1 cellular context compared by ENCODE assay signal in the genomic region with DNA sequence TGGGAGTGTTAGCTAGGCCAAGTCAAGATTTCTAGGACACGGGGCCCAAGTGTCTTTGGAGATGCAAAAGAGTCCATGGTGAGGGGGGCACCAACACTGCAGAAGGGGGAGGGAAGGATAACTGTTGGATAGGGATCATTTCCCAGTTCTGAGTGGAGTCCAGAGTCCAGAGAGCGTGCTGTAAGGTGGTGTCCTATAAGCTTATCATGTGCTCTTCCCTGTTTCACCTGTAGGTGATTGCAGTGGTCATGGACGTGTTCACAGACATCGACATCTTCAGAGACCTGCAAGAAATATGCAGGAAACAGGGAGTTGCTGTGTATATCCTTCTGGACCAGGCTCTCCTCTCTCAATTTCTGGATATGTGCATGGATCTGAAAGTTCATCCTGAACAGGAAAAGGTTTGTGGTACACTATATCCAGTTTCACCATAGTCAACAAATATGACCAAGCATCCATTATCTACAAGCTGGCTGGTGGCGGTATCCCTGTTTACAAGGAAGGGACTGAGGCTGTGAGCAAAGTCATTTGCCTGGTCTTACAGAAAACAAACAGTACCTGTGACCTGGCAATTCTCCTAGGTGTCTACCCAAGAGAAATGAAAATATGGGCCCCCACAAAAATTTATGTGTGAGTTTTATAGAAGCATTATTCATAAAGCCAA.
TF ChIP-seq lines count a peak whose summit lies in the region.

No MANE protein-coding gene starts in this region.

TF ChIP-seq in HepG2, 621 proteins besides CTCF, POLR2A, EP300 and RAD21 (continued from another document and continues in another):
- TF ChIP-seq, protein P1, sequence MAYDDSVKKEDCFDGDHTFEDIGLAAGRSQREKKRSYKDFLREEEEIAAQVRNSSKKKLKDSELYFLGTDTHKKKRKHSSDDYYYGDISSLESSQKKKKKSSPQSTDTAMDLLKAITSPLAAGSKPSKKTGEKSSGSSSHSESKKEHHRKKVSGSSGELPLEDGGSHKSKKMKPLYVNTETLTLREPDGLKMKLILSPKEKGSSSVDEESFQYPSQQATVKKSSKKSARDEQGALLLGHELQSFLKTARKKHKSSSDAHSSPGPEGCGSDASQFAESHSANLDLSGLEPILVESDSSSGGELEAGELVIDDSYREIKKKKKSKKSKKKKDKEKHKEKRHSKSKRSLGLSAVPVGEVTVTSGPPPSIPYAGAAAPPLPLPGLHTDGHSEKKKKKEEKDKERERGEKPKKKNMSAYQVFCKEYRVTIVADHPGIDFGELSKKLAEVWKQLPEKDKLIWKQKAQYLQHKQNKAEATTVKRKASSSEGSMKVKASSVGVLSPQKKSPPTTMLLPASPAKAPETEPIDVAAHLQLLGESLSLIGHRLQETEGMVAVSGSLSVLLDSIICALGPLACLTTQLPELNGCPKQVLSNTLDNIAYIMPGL (CRISPR knock-in tag; IDR thresholded peaks at IDR 0.05; ENCODE audit: borderline replicate concordance in 1 of 2, low read depth in 1 of 2) = no peak
- TF ChIP-seq, protein P2, sequence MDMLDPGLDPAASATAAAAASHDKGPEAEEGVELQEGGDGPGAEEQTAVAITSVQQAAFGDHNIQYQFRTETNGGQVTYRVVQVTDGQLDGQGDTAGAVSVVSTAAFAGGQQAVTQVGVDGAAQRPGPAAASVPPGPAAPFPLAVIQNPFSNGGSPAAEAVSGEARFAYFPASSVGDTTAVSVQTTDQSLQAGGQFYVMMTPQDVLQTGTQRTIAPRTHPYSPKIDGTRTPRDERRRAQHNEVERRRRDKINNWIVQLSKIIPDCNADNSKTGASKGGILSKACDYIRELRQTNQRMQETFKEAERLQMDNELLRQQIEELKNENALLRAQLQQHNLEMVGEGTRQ (IDR thresholded peaks at IDR 0.05; ENCODE audit: low read depth, low read length) = no peak
- TF ChIP-seq, protein P2 (CRISPR knock-in tag; IDR thresholded peaks at IDR 0.05; ENCODE audit: borderline replicate concordance) = peak; percentile 61
- TF ChIP-seq KLF15 (CRISPR knock-in tag; IDR thresholded peaks at IDR 0.05; ENCODE audit: borderline replicate concordance) = no peak
- peak; percentile 31 for TF ChIP-seq XRCC5 (optimal IDR thresholded peaks at IDR 0.05; ENCODE audit: low read length)
- TF ChIP-seq, protein P3, sequence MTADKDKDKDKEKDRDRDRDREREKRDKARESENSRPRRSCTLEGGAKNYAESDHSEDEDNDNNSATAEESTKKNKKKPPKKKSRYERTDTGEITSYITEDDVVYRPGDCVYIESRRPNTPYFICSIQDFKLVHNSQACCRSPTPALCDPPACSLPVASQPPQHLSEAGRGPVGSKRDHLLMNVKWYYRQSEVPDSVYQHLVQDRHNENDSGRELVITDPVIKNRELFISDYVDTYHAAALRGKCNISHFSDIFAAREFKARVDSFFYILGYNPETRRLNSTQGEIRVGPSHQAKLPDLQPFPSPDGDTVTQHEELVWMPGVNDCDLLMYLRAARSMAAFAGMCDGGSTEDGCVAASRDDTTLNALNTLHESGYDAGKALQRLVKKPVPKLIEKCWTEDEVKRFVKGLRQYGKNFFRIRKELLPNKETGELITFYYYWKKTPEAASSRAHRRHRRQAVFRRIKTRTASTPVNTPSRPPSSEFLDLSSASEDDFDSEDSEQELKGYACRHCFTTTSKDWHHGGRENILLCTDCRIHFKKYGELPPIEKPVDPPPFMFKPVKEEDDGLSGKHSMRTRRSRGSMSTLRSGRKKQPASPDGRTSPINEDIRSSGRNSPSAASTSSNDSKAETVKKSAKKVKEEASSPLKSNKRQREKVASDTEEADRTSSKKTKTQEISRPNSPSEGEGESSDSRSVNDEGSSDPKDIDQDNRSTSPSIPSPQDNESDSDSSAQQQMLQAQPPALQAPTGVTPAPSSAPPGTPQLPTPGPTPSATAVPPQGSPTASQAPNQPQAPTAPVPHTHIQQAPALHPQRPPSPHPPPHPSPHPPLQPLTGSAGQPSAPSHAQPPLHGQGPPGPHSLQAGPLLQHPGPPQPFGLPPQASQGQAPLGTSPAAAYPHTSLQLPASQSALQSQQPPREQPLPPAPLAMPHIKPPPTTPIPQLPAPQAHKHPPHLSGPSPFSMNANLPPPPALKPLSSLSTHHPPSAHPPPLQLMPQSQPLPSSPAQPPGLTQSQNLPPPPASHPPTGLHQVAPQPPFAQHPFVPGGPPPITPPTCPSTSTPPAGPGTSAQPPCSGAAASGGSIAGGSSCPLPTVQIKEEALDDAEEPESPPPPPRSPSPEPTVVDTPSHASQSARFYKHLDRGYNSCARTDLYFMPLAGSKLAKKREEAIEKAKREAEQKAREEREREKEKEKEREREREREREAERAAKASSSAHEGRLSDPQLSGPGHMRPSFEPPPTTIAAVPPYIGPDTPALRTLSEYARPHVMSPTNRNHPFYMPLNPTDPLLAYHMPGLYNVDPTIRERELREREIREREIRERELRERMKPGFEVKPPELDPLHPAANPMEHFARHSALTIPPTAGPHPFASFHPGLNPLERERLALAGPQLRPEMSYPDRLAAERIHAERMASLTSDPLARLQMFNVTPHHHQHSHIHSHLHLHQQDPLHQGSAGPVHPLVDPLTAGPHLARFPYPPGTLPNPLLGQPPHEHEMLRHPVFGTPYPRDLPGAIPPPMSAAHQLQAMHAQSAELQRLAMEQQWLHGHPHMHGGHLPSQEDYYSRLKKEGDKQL (CRISPR knock-in tag; IDR thresholded peaks at IDR 0.05; ENCODE audit: low read depth) = no peak
- TF ChIP-seq, protein P4, sequence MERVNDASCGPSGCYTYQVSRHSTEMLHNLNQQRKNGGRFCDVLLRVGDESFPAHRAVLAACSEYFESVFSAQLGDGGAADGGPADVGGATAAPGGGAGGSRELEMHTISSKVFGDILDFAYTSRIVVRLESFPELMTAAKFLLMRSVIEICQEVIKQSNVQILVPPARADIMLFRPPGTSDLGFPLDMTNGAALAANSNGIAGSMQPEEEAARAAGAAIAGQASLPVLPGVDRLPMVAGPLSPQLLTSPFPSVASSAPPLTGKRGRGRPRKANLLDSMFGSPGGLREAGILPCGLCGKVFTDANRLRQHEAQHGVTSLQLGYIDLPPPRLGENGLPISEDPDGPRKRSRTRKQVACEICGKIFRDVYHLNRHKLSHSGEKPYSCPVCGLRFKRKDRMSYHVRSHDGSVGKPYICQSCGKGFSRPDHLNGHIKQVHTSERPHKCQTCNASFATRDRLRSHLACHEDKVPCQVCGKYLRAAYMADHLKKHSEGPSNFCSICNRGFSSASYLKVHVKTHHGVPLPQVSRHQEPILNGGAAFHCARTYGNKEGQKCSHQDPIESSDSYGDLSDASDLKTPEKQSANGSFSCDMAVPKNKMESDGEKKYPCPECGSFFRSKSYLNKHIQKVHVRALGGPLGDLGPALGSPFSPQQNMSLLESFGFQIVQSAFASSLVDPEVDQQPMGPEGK (CRISPR knock-in tag; IDR thresholded peaks at IDR 0.05) = 0 out of 2 replicates have a peak, but pooled peaks have one; percentile 24
- no peak for TF ChIP-seq ZNF235 (CRISPR knock-in tag; IDR thresholded peaks at IDR 0.05; ENCODE audit: borderline replicate concordance)
- TF ChIP-seq PRPF4 (IDR thresholded peaks at IDR 0.05; ENCODE audit: low read depth, low read length, poor library complexity, severe bottlenecking) = peak; percentile 47
- TF ChIP-seq, protein P5, sequence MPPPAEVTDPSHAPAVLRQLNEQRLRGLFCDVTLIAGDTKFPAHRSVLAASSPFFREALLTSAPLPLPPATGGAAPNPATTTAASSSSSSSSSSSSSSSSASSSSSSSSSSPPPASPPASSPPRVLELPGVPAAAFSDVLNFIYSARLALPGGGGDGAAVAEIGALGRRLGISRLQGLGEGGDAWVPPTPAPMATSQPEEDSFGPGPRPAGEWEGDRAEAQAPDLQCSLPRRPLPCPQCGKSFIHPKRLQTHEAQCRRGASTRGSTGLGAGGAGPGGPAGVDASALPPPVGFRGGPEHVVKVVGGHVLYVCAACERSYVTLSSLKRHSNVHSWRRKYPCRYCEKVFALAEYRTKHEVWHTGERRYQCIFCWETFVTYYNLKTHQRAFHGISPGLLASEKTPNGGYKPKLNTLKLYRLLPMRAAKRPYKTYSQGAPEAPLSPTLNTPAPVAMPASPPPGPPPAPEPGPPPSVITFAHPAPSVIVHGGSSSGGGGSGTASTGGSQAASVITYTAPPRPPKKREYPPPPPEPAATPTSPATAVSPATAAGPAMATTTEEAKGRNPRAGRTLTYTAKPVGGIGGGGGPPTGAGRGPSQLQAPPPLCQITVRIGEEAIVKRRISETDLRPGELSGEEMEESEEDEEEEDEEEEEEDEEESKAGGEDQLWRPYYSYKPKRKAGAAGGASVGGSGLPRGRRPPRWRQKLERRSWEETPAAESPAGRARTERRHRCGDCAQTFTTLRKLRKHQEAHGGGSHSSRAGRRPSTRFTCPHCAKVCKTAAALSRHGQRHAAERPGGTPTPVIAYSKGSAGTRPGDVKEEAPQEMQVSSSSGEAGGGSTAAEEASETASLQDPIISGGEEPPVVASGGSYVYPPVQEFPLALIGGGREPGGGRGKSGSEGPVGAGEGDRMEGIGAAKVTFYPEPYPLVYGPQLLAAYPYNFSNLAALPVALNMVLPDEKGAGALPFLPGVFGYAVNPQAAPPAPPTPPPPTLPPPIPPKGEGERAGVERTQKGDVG (CRISPR knock-in tag; IDR thresholded peaks at IDR 0.05; ENCODE audit: borderline replicate concordance) = no peak
- TF ChIP-seq, protein P6, sequence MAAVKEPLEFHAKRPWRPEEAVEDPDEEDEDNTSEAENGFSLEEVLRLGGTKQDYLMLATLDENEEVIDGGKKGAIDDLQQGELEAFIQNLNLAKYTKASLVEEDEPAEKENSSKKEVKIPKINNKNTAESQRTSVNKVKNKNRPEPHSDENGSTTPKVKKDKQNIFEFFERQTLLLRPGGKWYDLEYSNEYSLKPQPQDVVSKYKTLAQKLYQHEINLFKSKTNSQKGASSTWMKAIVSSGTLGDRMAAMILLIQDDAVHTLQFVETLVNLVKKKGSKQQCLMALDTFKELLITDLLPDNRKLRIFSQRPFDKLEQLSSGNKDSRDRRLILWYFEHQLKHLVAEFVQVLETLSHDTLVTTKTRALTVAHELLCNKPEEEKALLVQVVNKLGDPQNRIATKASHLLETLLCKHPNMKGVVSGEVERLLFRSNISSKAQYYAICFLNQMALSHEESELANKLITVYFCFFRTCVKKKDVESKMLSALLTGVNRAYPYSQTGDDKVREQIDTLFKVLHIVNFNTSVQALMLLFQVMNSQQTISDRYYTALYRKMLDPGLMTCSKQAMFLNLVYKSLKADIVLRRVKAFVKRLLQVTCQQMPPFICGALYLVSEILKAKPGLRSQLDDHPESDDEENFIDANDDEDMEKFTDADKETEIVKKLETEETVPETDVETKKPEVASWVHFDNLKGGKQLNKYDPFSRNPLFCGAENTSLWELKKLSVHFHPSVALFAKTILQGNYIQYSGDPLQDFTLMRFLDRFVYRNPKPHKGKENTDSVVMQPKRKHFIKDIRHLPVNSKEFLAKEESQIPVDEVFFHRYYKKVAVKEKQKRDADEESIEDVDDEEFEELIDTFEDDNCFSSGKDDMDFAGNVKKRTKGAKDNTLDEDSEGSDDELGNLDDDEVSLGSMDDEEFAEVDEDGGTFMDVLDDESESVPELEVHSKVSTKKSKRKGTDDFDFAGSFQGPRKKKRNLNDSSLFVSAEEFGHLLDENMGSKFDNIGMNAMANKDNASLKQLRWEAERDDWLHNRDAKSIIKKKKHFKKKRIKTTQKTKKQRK (IDR thresholded peaks at IDR 0.05; ENCODE audit: low read length) = no peak
- TF ChIP-seq ZNF749 (CRISPR knock-in tag; IDR thresholded peaks at IDR 0.05; ENCODE audit: borderline replicate concordance) = no peak
- no peak for TF ChIP-seq TCF7L2 (IDR thresholded peaks at IDR 0.05; ENCODE audit: low read depth, low read length)
- TF ChIP-seq POLR2AphosphoS2 (IDR thresholded peaks at IDR 0.05; ENCODE audit: low read depth, low read length) = no peak
- no peak for TF ChIP-seq GATAD1 (CRISPR knock-in tag; IDR thresholded peaks at IDR 0.05)
- TF ChIP-seq TSC22D2 (CRISPR knock-in tag; IDR thresholded peaks at IDR 0.05; ENCODE audit: borderline replicate concordance) = no peak
- no peak for TF ChIP-seq ZSCAN20 (CRISPR knock-in tag; IDR thresholded peaks at IDR 0.05; ENCODE audit: borderline replicate concordance)
- no peak for TF ChIP-seq TAF1 (CRISPR knock-in tag; IDR thresholded peaks at IDR 0.05)
- TF ChIP-seq ZNF382 (CRISPR knock-in tag; IDR thresholded peaks at IDR 0.05; ENCODE audit: borderline replicate concordance) = no peak
- TF ChIP-seq THAP11 (CRISPR knock-in tag; IDR thresholded peaks at IDR 0.05) = 0 out of 2 replicates have a peak, but pooled peaks have one; percentile 13
- TF ChIP-seq KDM3A (CRISPR knock-in tag; IDR thresholded peaks at IDR 0.05; ENCODE audit: low read depth) = no peak
- TF ChIP-seq HNRNPK (IDR thresholded peaks at IDR 0.05; ENCODE audit: low read depth, low read length, poor library complexity, severe bottlenecking) = no peak
- TF ChIP-seq MED1 (CRISPR knock-in tag; IDR thresholded peaks at IDR 0.05) = no peak
- TF ChIP-seq, protein P7, sequence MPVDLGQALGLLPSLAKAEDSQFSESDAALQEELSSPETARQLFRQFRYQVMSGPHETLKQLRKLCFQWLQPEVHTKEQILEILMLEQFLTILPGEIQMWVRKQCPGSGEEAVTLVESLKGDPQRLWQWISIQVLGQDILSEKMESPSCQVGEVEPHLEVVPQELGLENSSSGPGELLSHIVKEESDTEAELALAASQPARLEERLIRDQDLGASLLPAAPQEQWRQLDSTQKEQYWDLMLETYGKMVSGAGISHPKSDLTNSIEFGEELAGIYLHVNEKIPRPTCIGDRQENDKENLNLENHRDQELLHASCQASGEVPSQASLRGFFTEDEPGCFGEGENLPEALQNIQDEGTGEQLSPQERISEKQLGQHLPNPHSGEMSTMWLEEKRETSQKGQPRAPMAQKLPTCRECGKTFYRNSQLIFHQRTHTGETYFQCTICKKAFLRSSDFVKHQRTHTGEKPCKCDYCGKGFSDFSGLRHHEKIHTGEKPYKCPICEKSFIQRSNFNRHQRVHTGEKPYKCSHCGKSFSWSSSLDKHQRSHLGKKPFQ (CRISPR knock-in tag; IDR thresholded peaks at IDR 0.05; ENCODE audit: insufficient replicate concordance) = peak; percentile 44
- no peak for TF ChIP-seq NCOA2 (CRISPR knock-in tag; IDR thresholded peaks at IDR 0.05)
- TF ChIP-seq ARHGAP35 (CRISPR knock-in tag; IDR thresholded peaks at IDR 0.05; ENCODE audit: borderline replicate concordance) = no peak
- peak; percentile 40; the same call in 1 of the 2 replicates for TF ChIP-seq FOXO1 (CRISPR knock-in tag; IDR thresholded peaks at IDR 0.05)
- no peak for TF ChIP-seq ZFP36 (IDR thresholded peaks at IDR 0.05; ENCODE audit: borderline replicate concordance, low read depth, low read length, partially characterized antibody)
